ENCODE assay signal across 22 cellular contexts in genomic region chr18:76273956-76274355, GRCh38.
"Had no signal": no experiment of that assay in that cellular context is flagged by ENCODE, and none has a peak within 500 bp of the region (broad histone marks: within the 10 kb centered on the region; RNA-seq: fewer than 3 reads in every experiment).

No MANE protein-coding gene starts in this region.

- H3K4me3 ChIP-seq: ovary, pancreas, prostate gland, psoas muscle, right atrium auricular region, right lobe of liver, sigmoid colon, skin epidermis, smooth muscle cell, spleen had no signal

- DNase-seq: naive B cell; naive thymus-derived CD4-positive, alpha-beta T cell; naive thymus-derived CD8-positive, alpha-beta T cell; natural killer cell; ovary; pancreas; psoas muscle; right lobe of liver; sigmoid colon; spleen; stimulated activated CD4-positive, alpha-beta T cell treated with anti-CD3 and anti-CD28 coated beads, Interleukin-12 subunit alpha, Interleukin-12 subunit beta, amount 100 ng/mL, for 4 hours; stimulated activated CD4-positive, alpha-beta T cell treated with anti-CD3 and anti-CD28 coated beads, Interleukin-1b, Interleukin-23, amount 100 ng/mL, for 48 hours had no signal

- ATAC-seq: naive thymus-derived CD4-positive, alpha-beta T cell; naive thymus-derived CD8-positive, alpha-beta T cell; natural killer cell; psoas muscle had no signal

- H3K9me3 Mint-ChIP-seq: naive thymus-derived CD4-positive, alpha-beta T cell; natural killer cell; natural killer cell treated with Interleukin-12 subunit alpha and Interleukin-12 subunit beta and Interleukin-15 and Interleukin-18, amount 100 ng/mL, for 72 hours; nephron; nephron progenitor cell had no signal

- H3K27me3 ChIP-seq: ovary, pancreas, right atrium auricular region, right lobe of liver, sigmoid colon had no signal

- H3K9me3 ChIP-seq: neutrophil, ovary, pancreas, prostate gland, psoas muscle, right atrium auricular region, right lobe of liver, sigmoid colon, spleen had no signal

- H3K4me3 Mint-ChIP-seq: naive B cell; naive thymus-derived CD4-positive, alpha-beta T cell; naive thymus-derived CD8-positive, alpha-beta T cell; natural killer cell; natural killer cell treated with Interleukin-12 subunit alpha and Interleukin-12 subunit beta and Interleukin-15 and Interleukin-18, amount 100 ng/mL, for 72 hours; nephron had no signal

- H3K27ac ChIP-seq: neutrophil, ovary, pancreas, parathyroid adenoma, prostate gland, psoas muscle, right atrium auricular region, right lobe of liver, sigmoid colon, skin epidermis, spleen had no signal

- H3K4me1 ChIP-seq: pancreas, parathyroid adenoma, prostate gland, psoas muscle, right atrium auricular region, right lobe of liver, sigmoid colon, spleen had no signal

- H3K36me3 ChIP-seq: neutrophil, ovary, pancreas, prostate gland, right atrium auricular region, right lobe of liver, sigmoid colon, spleen had no signal

- H3K9ac ChIP-seq: parathyroid adenoma had no signal

- H3K27ac Mint-ChIP-seq: naive B cell; naive thymus-derived CD4-positive, alpha-beta T cell; naive thymus-derived CD8-positive, alpha-beta T cell; natural killer cell; natural killer cell treated with Interleukin-12 subunit alpha and Interleukin-12 subunit beta and Interleukin-15 and Interleukin-18, amount 100 ng/mL, for 72 hours; nephron progenitor cell; progenitor cell of endocrine pancreas had no signal

- H3K4me2 ChIP-seq: smooth muscle cell had no signal

- H3K79me2 ChIP-seq: parathyroid adenoma had no signal

- H3K36me3 Mint-ChIP-seq: naive thymus-derived CD4-positive, alpha-beta T cell; naive thymus-derived CD8-positive, alpha-beta T cell; natural killer cell; natural killer cell treated with Interleukin-12 subunit alpha and Interleukin-12 subunit beta and Interleukin-15 and Interleukin-18, amount 100 ng/mL, for 72 hours had no signal

- H3K4me1 Mint-ChIP-seq: naive thymus-derived CD4-positive, alpha-beta T cell; natural killer cell had no signal

- H2AFZ ChIP-seq: parathyroid adenoma had no signal
